Comparison of ENCODE assay signal across 8 cellular contexts in genomic region chr9:34591091-34591910, GRCh38. TPM values are rescaled to one million over a fixed set of nuclear protein-coding genes. Genes with fewer than 3 reads are reported as not detected.
DNase-seq lines count a peak whose midpoint lies in the region; ATAC-seq and TF ChIP-seq lines count a peak whose summit lies in the region.

No MANE protein-coding gene starts in this region.

- H3K9me3 ChIP-seq in HUES48 (ENCODE audit: control insufficient read depth, insufficient read depth, low read length): no peaks in the 10 kb centered on the region
- H3K9me3 ChIP-seq in SJSA1 (replicated peaks): no peaks in the 10 kb centered on the region
- H3K9me3 ChIP-seq in gastroesophageal sphincter: no peaks in the 10 kb centered on the region
- no peaks in the 10 kb centered on the region for H3K9me3 ChIP-seq in subcutaneous abdominal adipose tissue (ENCODE audit: control insufficient read depth in 5 of 5, low read length in 5 of 5)

- peak in 3 of 4 experiments; percentile 87 to 99 (median 94) for TF ChIP-seq CTCF in gastroesophageal sphincter (IDR thresholded peaks at IDR 0.05)

- WGBS in gastroesophageal sphincter (ENCODE audit: low coverage in 1 of 2), 2 donors: 51% methylated on average over 3 of the region's 66 CpGs; no CpG with 5 or more reads in 1 of the 2 donors

- TF ChIP-seq POLR2A in gastroesophageal sphincter (IDR thresholded peaks at IDR 0.05): no peak

- peak overlapping the region; percentile 63 for H3K4me3 ChIP-seq in HUES48 (ENCODE audit: low read depth, low read length)
- H3K4me3 ChIP-seq in SJSA1: no peak overlapping the region
- H3K4me3 ChIP-seq in gastroesophageal sphincter: peak overlapping the region in 1 of 2 donors; percentile 68
- H3K4me3 ChIP-seq in subcutaneous abdominal adipose tissue (ENCODE audit: low read depth in 1 of 5, low read length in 5 of 5): peak overlapping the region; percentile 44 to 71 (median 66)

- peak; percentile 73 for ATAC-seq in gastroesophageal sphincter

- H3K36me3 ChIP-seq in HUES48 (ENCODE audit: control insufficient read depth, insufficient read depth, low read length): no peaks in the 10 kb centered on the region
- H3K36me3 ChIP-seq in SJSA1: no peaks in the 10 kb centered on the region
- no peaks in the 10 kb centered on the region for H3K36me3 ChIP-seq in gastroesophageal sphincter
- H3K36me3 ChIP-seq in subcutaneous abdominal adipose tissue (ENCODE audit: control insufficient read depth in 5 of 5, insufficient read depth in 5 of 5, low read length in 5 of 5): no peaks in the 10 kb centered on the region

- peaks cover 13% of the 10 kb centered on the region for H3K4me1 ChIP-seq in HUES48 (ENCODE audit: control insufficient read depth, insufficient read depth, low read length)
- H3K4me1 ChIP-seq in SJSA1 (replicated peaks): no peaks in the 10 kb centered on the region
- peaks cover 0 to 69% (median 26%) of the 10 kb centered on the region in 3 donors for H3K4me1 ChIP-seq in gastroesophageal sphincter
- peaks cover 4 to 92% (median 85%) of the 10 kb centered on the region in 5 donors for H3K4me1 ChIP-seq in subcutaneous abdominal adipose tissue (ENCODE audit: control insufficient read depth in 5 of 5, insufficient read depth in 5 of 5, low read length in 5 of 5)

- H3K27me3 ChIP-seq in HUES48 (ENCODE audit: control insufficient read depth, insufficient read depth, low read length) (peaks cover 90% of the 10 kb centered on the region), SJSA1 (replicated peaks) (peaks cover 35% of the 10 kb centered on the region), gastroesophageal sphincter (peaks cover 80% of the 10 kb centered on the region), subcutaneous abdominal adipose tissue (ENCODE audit: control insufficient read depth in 5 of 5, insufficient read depth in 4 of 5, low read length in 5 of 5) (peaks cover 0 to 18% (median 13%) of the 10 kb centered on the region in 5 donors)

- no peak for TF ChIP-seq EP300 in gastroesophageal sphincter (IDR thresholded peaks at IDR 0.05)

- H3K27ac ChIP-seq in HUES48 (ENCODE audit: low read depth, low read length): no peak overlapping the region
- no peak overlapping the region for H3K27ac ChIP-seq in SJSA1
- peak overlapping the region in 3 of 4 donors; percentile 40 to 66 (median 50) for H3K27ac ChIP-seq in gastroesophageal sphincter
- H3K27ac ChIP-seq in subcutaneous abdominal adipose tissue (ENCODE audit: low read depth, low read length): peak overlapping the region; percentile 95

- DNase-seq in NCI-H1417 (lab: John Stamatoyannopoulos, UW) (peak; percentile 30 to 70 (median 40)), NCI-H1417 treated with DMSO at 0.1 percent for 48 hours (lab: John Stamatoyannopoulos, UW) (no peak), SJSA1 (ENCODE audit: low read depth in 1 of 2, low spot score in 2 of 2) (peak; percentile 39 to 56), nucleus accumbens (lab: John Stamatoyannopoulos, UW) (peak in 53 of 56 donors; percentile 29 to 91 (median 73))
- peak; percentile 83 for DNase-seq in activated naive CD4-positive, alpha-beta T cell treated with Interleukin-2 at 50 U/mL for 16 hours

- H3K9ac ChIP-seq in HUES48 (ENCODE audit: low read depth, low read length): no peak overlapping the region
- peak overlapping the region; percentile 19 to 85 (median 49) for H3K9ac ChIP-seq in subcutaneous abdominal adipose tissue (ENCODE audit: low read length in 5 of 5)

RNA-seq across cellular contexts. Expression of gene CNTFR, which starts 1.8 kb away (rescaled TPM):
- not detected in 2 replicates for total RNA-seq in SJSA1 (2014; rRNA removed; shearing (Covaris generic))
- total RNA-seq in gastroesophageal sphincter: 10 to 100 TPM in 1 of 4 donors, 1 to 10 TPM in 1, under 1 TPM in 2; 0.47 to 11.6 (median 1.6) TPM

RNA-seq across cellular contexts. Expression of gene RPP25L, which starts 20.6 kb away (rescaled TPM):
- 12.3 and 15.6 TPM in 2 replicates for total RNA-seq in SJSA1 (2014; rRNA removed; shearing (Covaris generic))
- 10 to 100 TPM; 16.6 to 29.4 (median 21.2) TPM for total RNA-seq in gastroesophageal sphincter

RNA-seq across cellular contexts. Expression of gene DCTN3, which starts 29.0 kb away (rescaled TPM):
- 70.6 and 110 TPM in 2 replicates for total RNA-seq in SJSA1 (2014; rRNA removed; shearing (Covaris generic))
- 100 to 1,000 TPM in 2 of 4 donors, 10 to 100 TPM in 2; 80.5 to 136 (median 98.7) TPM for total RNA-seq in gastroesophageal sphincter

RNA-seq across cellular contexts. Expression of gene ARID3C, which starts 37.6 kb away (rescaled TPM):
- not detected in 2 replicates for total RNA-seq in SJSA1 (2014; rRNA removed; shearing (Covaris generic))
- not detected for total RNA-seq in gastroesophageal sphincter

RNA-seq across cellular contexts. Expression of gene SIGMAR1, which starts 46.3 kb away (rescaled TPM):
- 31.9 and 38.6 TPM in 2 replicates for total RNA-seq in SJSA1 (2014; rRNA removed; shearing (Covaris generic))
- 100 to 1,000 TPM in 1 of 4 donors, 10 to 100 TPM in 3; 58.2 to 152 (median 87.8) TPM for total RNA-seq in gastroesophageal sphincter

Comparison
In these comparisons a context has a peak if more than half of its experiments do, and no peak if none do; other contexts are left out.
1. H3K27ac ChIP-seq: peak in gastroesophageal sphincter (3 of 4) and subcutaneous abdominal adipose tissue (single experiment); none in HUES48 (single experiment) and SJSA1 (single experiment).